ENCODE assay signal across 8 cellular contexts in genomic region chr16:30355954-30356308, GRCh38. TPM values are rescaled to one million over a fixed set of nuclear protein-coding genes. Genes with fewer than 3 reads are reported as not detected.
DNase-seq lines count a peak whose midpoint lies in the region; ATAC-seq and TF ChIP-seq lines count a peak whose summit lies in the region.

No MANE protein-coding gene starts in this region.

- peak overlapping the region; percentile 82 for H3K27ac ChIP-seq in SK-N-MC

- H3K9me3 ChIP-seq in SK-N-MC (ENCODE audit: low read depth, low read length), result no peaks in the 10 kb centered on the region

- H3K36me3 ChIP-seq in SK-N-MC (ENCODE audit: insufficient read depth, low read length), result peaks cover 44% of the 10 kb centered on the region; the same call in 1 of the 2 replicates

- no peak for TF ChIP-seq CTCF in fibroblast of the aortic adventitia (IDR thresholded peaks at IDR 0.05; ENCODE audit: insufficient read depth, low read length)

- peak overlapping the region; percentile 93 for H3K4me3 ChIP-seq in SK-N-MC
- peak overlapping the region; percentile 79 for H3K4me3 ChIP-seq in fibroblast of the aortic adventitia (ENCODE audit: low read depth, low read length)
- H3K4me3 ChIP-seq in skeletal muscle cell (ENCODE audit: low read depth, low read length), result peak overlapping the region; percentile 82

- DNase-seq in SK-N-MC (ENCODE audit: low read depth, low spot score), result no peak
- no peak for DNase-seq in fibroblast of the aortic adventitia (ENCODE audit: low read depth)
- DNase-seq in skeletal muscle cell (ENCODE audit: low read depth), result no peak
- no peak for DNase-seq in AG08395 (ENCODE audit: low spot score)

- H3K9ac ChIP-seq in SK-N-MC (ENCODE audit: insufficient read length), result peak overlapping the region; percentile 78

- ATAC-seq in GM18907 (IDR thresholded peaks at IDR 0.05; ENCODE audit: unreplicated experiment) (peak; percentile 2), HG02885 (IDR thresholded peaks at IDR 0.05; ENCODE audit: poor library complexity, unreplicated experiment) (no peak), HG02571 (IDR thresholded peaks at IDR 0.05; ENCODE audit: unreplicated experiment) (no peak), GM21717 (IDR thresholded peaks at IDR 0.05; ENCODE audit: unreplicated experiment) (no peak)

RNA-seq across cellular contexts. Expression of gene CD2BP2, which starts 0.8 kb away (rescaled TPM):
- total RNA-seq in fibroblast of the aortic adventitia (ENCODE audit: low replicate concordance), result 25.2 and 37.5 TPM in 2 replicates

RNA-seq across cellular contexts. Expression of gene TBC1D10B, which starts 14.4 kb away (rescaled TPM):
- total RNA-seq in fibroblast of the aortic adventitia (ENCODE audit: low replicate concordance), result 26.1 and 38.0 TPM in 2 replicates

RNA-seq across cellular contexts. Expression of gene MYL11, which starts 18.7 kb away (rescaled TPM):
- not detected in 2 replicates for total RNA-seq in fibroblast of the aortic adventitia (ENCODE audit: low replicate concordance)

RNA-seq across cellular contexts. Expression of gene SEPTIN1, which starts 26.4 kb away (rescaled TPM):
- 0.09 TPM in 1 of 2 replicates, not detected in the other for total RNA-seq in fibroblast of the aortic adventitia (ENCODE audit: low replicate concordance)

RNA-seq across cellular contexts. Expression of gene ZNF48, which starts 39.3 kb away (rescaled TPM):
- total RNA-seq in fibroblast of the aortic adventitia (ENCODE audit: low replicate concordance), result 2.1 and 5.4 TPM in 2 replicates
